13 cellular contexts compared by ENCODE assay signal in genomic region chr11:72141066-72141465, GRCh38. TPM values are rescaled to one million over a fixed set of nuclear protein-coding genes. Genes with fewer than 3 reads are reported as not detected.
DNase-seq lines count a peak whose midpoint lies in the region; ATAC-seq and TF ChIP-seq lines count a peak whose summit lies in the region.
"Had no signal": no experiment of that assay in that cellular context is flagged by ENCODE, and none has a peak within 500 bp of the region (broad histone marks: within the 10 kb centered on the region; RNA-seq: fewer than 3 reads in every experiment).

No MANE protein-coding gene starts in this region.

- H3K9me3 ChIP-seq in breast epithelium = no peaks in the 10 kb centered on the region
- H3K9me3 ChIP-seq in smooth muscle cell (replicated peaks; ENCODE audit: low read depth) = no peaks in the 10 kb centered on the region
- H3K9me3 ChIP-seq: body of pancreas had no signal

- H3K4me1 ChIP-seq in breast epithelium (no peaks in the 10 kb centered on the region), smooth muscle cell (ENCODE audit: low read depth) (no peaks in the 10 kb centered on the region)

- H3K4me2 ChIP-seq in smooth muscle cell = peak overlapping the region; percentile 41

- ATAC-seq in omental fat pad (ENCODE audit: low FRiP score) (no peak), GM19395 (IDR thresholded peaks at IDR 0.05; ENCODE audit: unreplicated experiment) (no peak), GM21619 (IDR thresholded peaks at IDR 0.05; ENCODE audit: unreplicated experiment) (no peak)
- ATAC-seq: body of pancreas had no signal

- H3K27ac ChIP-seq in breast epithelium (peak overlapping the region; percentile 66 to 72), smooth muscle cell (ENCODE audit: low read depth) (peak overlapping the region; percentile 82)
- H3K27ac ChIP-seq: body of pancreas, HL-60 had no signal

- H3K27me3 ChIP-seq in breast epithelium (no peaks in the 10 kb centered on the region), smooth muscle cell (ENCODE audit: low read depth) (no peaks in the 10 kb centered on the region)
- H3K27me3 ChIP-seq: body of pancreas had no signal

- WGBS in smooth muscle cell (ENCODE audit: low lambda C conversion rate) = 30% methylated on average over 3 of the region's 3 CpGs

- H3K36me3 ChIP-seq in breast epithelium = no peaks in the 10 kb centered on the region
- H3K36me3 ChIP-seq in smooth muscle cell (ENCODE audit: low read depth) = no peaks in the 10 kb centered on the region

- H3K4me3 ChIP-seq in breast epithelium (no peak overlapping the region), smooth muscle cell (no peak overlapping the region)
- H3K4me3 ChIP-seq: body of pancreas had no signal

- peak overlapping the region; percentile 47 for H3K9ac ChIP-seq in smooth muscle cell (ENCODE audit: low read depth)

- DNase-seq in activated CD4-positive, alpha-beta T cell treated with anti-CD3 and anti-CD28 coated beads for 48 hours = peak; percentile 37
- DNase-seq in activated CD4-positive, alpha-beta T cell treated with anti-CD3 and anti-CD28 coated beads, Interleukin-2, amount 50 U/mL, for 4 hours = no peak
- DNase-seq in OCI-M1 (lab: John Stamatoyannopoulos, UW) = peak; percentile 67
- DNase-seq in breast epithelium (ENCODE audit: low spot score in 2 of 2) = no peak
- no peak for DNase-seq in smooth muscle cell (lab: John Stamatoyannopoulos, UW; ENCODE audit: unreplicated experiment)
- no peak for DNase-seq in omental fat pad (ENCODE audit: low spot score)
- DNase-seq: 8988T, body of pancreas, hippocampal formation had no signal

- no peaks in the 10 kb centered on the region for H3K79me2 ChIP-seq in smooth muscle cell (ENCODE audit: low read depth)

- no peaks in the 10 kb centered on the region for H3F3A ChIP-seq in smooth muscle cell (ENCODE audit: low read depth)

- no peaks in the 10 kb centered on the region for H4K20me1 ChIP-seq in smooth muscle cell (ENCODE audit: low read depth)

- no peak for TF ChIP-seq CTCF in breast epithelium (IDR thresholded peaks at IDR 0.05)
- TF ChIP-seq CTCF in smooth muscle cell (IDR thresholded peaks at IDR 0.05; ENCODE audit: borderline replicate concordance, insufficient read depth, poor library complexity, severe bottlenecking) = no peak
- TF ChIP-seq CTCF in omental fat pad (IDR thresholded peaks at IDR 0.05) = no peak

- H2AFZ ChIP-seq in smooth muscle cell (ENCODE audit: low read depth) = no peak overlapping the region

- intact Hi-C loops in breast epithelium (cut with DNase I; ENCODE audit: low total_unique reads) = no loop called here

- TF ChIP-seq POLR2A in breast epithelium (IDR thresholded peaks at IDR 0.05) = no peak

RNA-seq across cellular contexts. Expression of gene FOLR3, which starts 5.5 kb away (rescaled TPM):
- total RNA-seq in breast epithelium (under 1 TPM in 1 of 3 donors, not detected in 2; 0.48 TPM), smooth muscle cell (not detected in 2 replicates), omental fat pad (10 to 100 TPM in 1 of 4 donors, not detected in 3; 25.7 TPM)
- not detected in 2 replicates for polyA plus RNA-seq in smooth muscle cell
- total RNA-seq: body of pancreas, NCI-H460 had no signal

RNA-seq across cellular contexts. Expression of gene ANAPC15, which starts 28.6 kb away (rescaled TPM):
- total RNA-seq in breast epithelium (10 to 100 TPM; 12.1 to 22.4 (median 21.4) TPM), smooth muscle cell (12.2 and 19.0 TPM in 2 replicates), omental fat pad (10 to 100 TPM; 13.2 to 26.9 (median 22.8) TPM)
- polyA plus RNA-seq in smooth muscle cell = 42.2 and 51.9 TPM in 2 replicates

RNA-seq across cellular contexts. Expression of gene TOMT, which starts 35.3 kb away (rescaled TPM):
- total RNA-seq in breast epithelium (not detected), smooth muscle cell (not detected in 2 replicates), omental fat pad (not detected)
- not detected in 2 replicates for polyA plus RNA-seq in smooth muscle cell
- total RNA-seq: body of pancreas, NCI-H460 had no signal

RNA-seq across cellular contexts. Expression of gene LAMTOR1, which starts 38.0 kb away (rescaled TPM):
- total RNA-seq in breast epithelium (100 to 1,000 TPM in 2 of 3 donors, 10 to 100 TPM in 1; 87.2 to 120 (median 112) TPM), smooth muscle cell (72.2 and 74.1 TPM in 2 replicates), omental fat pad (100 to 1,000 TPM in 2 of 4 donors, 10 to 100 TPM in 2; 88.7 to 137 (median 111) TPM)
- polyA plus RNA-seq in smooth muscle cell = 117 and 148 TPM in 2 replicates

RNA-seq across cellular contexts. Expression of gene FOLR1, which starts 50.9 kb away (rescaled TPM):
- total RNA-seq in breast epithelium (10 to 100 TPM in 2 of 3 donors, not detected in 1; 11.8 to 45.2 TPM), smooth muscle cell (8.5 and 9.4 TPM in 2 replicates), omental fat pad (not detected)
- polyA plus RNA-seq in smooth muscle cell = 8.1 and 15.0 TPM in 2 replicates
- total RNA-seq: NCI-H460 had no signal

Comparison
In these comparisons a context has a peak if more than half of its experiments do, and no peak if none do; other contexts are left out.
1. DNase-seq: peak in activated CD4-positive, alpha-beta T cell treated with anti-CD3 and anti-CD28 coated beads for 48 hours (single experiment) and OCI-M1 (single experiment); none in activated CD4-positive, alpha-beta T cell treated with anti-CD3 and anti-CD28 coated beads, Interleukin-2, amount 50 U/mL, for 4 hours (0 of 2), breast epithelium (0 of 2), smooth muscle cell (single experiment) and omental fat pad (single experiment).